In the genomic region with DNA sequence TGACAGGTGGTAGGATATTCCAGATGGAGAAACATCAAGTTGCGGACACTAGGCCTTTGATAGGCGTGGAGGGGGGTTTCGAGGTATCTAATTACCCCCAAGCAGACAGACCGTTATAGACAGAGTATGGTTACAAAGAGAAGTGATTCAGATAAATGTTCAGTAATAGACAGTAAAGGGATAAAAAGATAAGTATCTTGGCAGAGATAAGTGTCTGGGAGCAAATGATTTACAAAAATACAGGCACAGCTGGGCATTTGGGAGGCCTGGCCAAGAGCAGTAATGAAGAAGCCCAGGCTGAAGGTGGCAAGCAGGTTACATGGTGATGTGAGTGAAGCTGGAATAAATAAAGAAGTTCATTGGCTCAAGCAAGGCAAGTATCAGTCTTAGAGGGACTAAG, we compare ENCODE assay signal across 28 cellular contexts. TPM values are rescaled to one million over a fixed set of nuclear protein-coding genes. Genes with fewer than 3 reads are reported as not detected.
"Had no signal": no experiment of that assay in that cellular context is flagged by ENCODE, and none has a peak within 500 bp of the region (broad histone marks: within the 10 kb centered on the region; RNA-seq: fewer than 3 reads in every experiment).

No MANE protein-coding gene starts in this region.

- ATAC-seq: activated CD4-positive, alpha-beta T cell treated with anti-CD3 and anti-CD28 coated beads for 36 hours; activated naive CD4-positive, alpha-beta T cell treated with anti-CD3 and anti-CD28 coated beads, Interleukin-2, amount 50 U/mL, for 72 hours; activated T-cell treated with anti-CD3 and anti-CD28 coated beads, Interleukin-2, amount 50 U/mL, for 4 hours; body of pancreas; Right ventricle myocardium inferior had no signal

- DNase-seq: activated CD4-positive, alpha-beta memory T cell treated with anti-CD3 and anti-CD28 coated beads for 36 hours; activated CD4-positive, alpha-beta T cell treated with anti-CD3 and anti-CD28 coated beads for 36 hours; activated CD4-positive, alpha-beta T cell treated with anti-CD3 and anti-CD28 coated beads, Interleukin-2, amount 10 ng/mL, durations not matched to agents 7 days and 5 days; activated CD8-positive, alpha-beta memory T cell treated with anti-CD3 and anti-CD28 coated beads, Interleukin-2, amount 50 U/mL, for 4 hours; activated gamma-delta T cell treated with Interleukin-2 at 50 U/mL for 16 hours; activated naive CD4-positive, alpha-beta T cell treated with anti-CD3 and anti-CD28 coated beads for 36 hours; activated T-cell treated with anti-CD3 and anti-CD28 coated beads for 4 hours; activated T-cell treated with anti-CD3 and anti-CD28 coated beads, Interleukin-2, amount 50 U/mL, for 4 hours; adrenal gland; body of pancreas; Karpas-422; KBM-7; MG63; NCI-H1048; NCI-H1436; NCI-H1694; NCI-H1930; NCI-H2107; NCI-H2227 treated with DMSO at 0.1 percent for 48 hours; NCI-H446; NCI-H510A treated with DMSO at 0.1 percent for 48 hours; NCI-H748 treated with DMSO at 0.1 percent for 48 hours; NK-92 treated with Interleukin-12 subunit alpha and Interleukin-12 subunit beta, amount 100 ng/mL, for 24 hours; PC-9; SIG-M5 had no signal

RNA-seq across cellular contexts. Expression of a gene that starts 0.7 kb away (rescaled TPM):
- polyA plus RNA-seq: IgD-negative memory B cell had no signal
